ENCODE assay signal across 8 cellular contexts in genomic region chr19:41959056-41960053, GRCh38. TPM values are rescaled to one million over a fixed set of nuclear protein-coding genes. Genes with fewer than 3 reads are reported as not detected.
DNase-seq lines count a peak whose midpoint lies in the region; ATAC-seq, FAIRE-seq and TF ChIP-seq lines count a peak whose summit lies in the region.

Gene RABAC1 (minus strand): TSS chr19:41959321. CDS start chr19:41959292, 29 bp downstream.

- peak within 1 kb of the TSS; percentile 61 for H4K5ac ChIP-seq in IMR-90 (ENCODE audit: low read depth, low read length)

- H3K36me3 ChIP-seq in IMR-90 (ENCODE audit: control insufficient read depth, insufficient read depth, low read length) (peaks cover 10% of the 10 kb centered on the region; the same call in 1 of the 2 replicates), mucosa of descending colon (ENCODE audit: low read depth) (no peaks in the 10 kb centered on the region)

- intact Hi-C loops in IMR-90 (cut with micrococcal nuclease) (loop anchor here (5.0 to 10.0 kb wide), 2 partner anchors 73 to 165 kb away; partner anchors contain the start of gene CEACAM3), mucosa of descending colon (cut with DNase I, micrococcal nuclease) (no loop called here)

- H3K23ac ChIP-seq in IMR-90 (ENCODE audit: low read depth, low read length), result peak within 1 kb of the TSS; percentile 99

- H2BK20ac ChIP-seq in IMR-90 (ENCODE audit: low read depth, low read length), result peak within 1 kb of the TSS; percentile 10; the same call in 1 of the 2 replicates

- peak; percentile 92 for DNase-seq in D721Med (ENCODE audit: insufficient read length, low spot score)
- DNase-seq in IMR-90, result peak; percentile 91
- DNase-seq in OCI-M1 (lab: John Stamatoyannopoulos, UW), result peak; percentile 96
- DNase-seq in activated T-cell treated with anti-CD3 and anti-CD28 coated beads for 24 hours (ENCODE audit: low read depth), result peak; percentile 85
- DNase-seq in epithelial cell of esophagus (ENCODE audit: low read depth), result peak; percentile 94
- DNase-seq in mucosa of descending colon, result peak; percentile 90 to 95 (median 92)
- peak; percentile 80 for DNase-seq in stimulated activated CD8-positive, alpha-beta memory T cell treated with anti-CD3 and anti-CD28 coated beads, Interleukin-4, amount 100 ng/mL, for 24 hours (ENCODE audit: low read depth)

- no peak for FAIRE-seq in D721Med (lab: Jason Lieb, UNC)

- H3K4me1 ChIP-seq in IMR-90 (ENCODE audit: control insufficient read depth, insufficient read depth, low read length) (peaks cover 6% of the 10 kb centered on the region), mucosa of descending colon (ENCODE audit: low read depth) (peaks cover 18% of the 10 kb centered on the region)

- H3K4me2 ChIP-seq in IMR-90 (ENCODE audit: low read depth, low read length), result peak within 1 kb of the TSS; percentile 86

- dilution Hi-C loops in IMR-90 (cut with HindIII; ENCODE audit: low sequenced_read_pairs, unreplicated experiment), result no loop called here

- peak within 1 kb of the TSS; percentile 98 for H3K14ac ChIP-seq in IMR-90 (replicated peaks; ENCODE audit: low read depth, low read length)

- POLR2A ChIA-PET in IMR-90 (lab: Charles Lee; ENCODE audit: unreplicated experiment), result interaction anchor here (0.5 kb wide), 1 partner anchor 9 kb away, joined by 4 read pairs; no protein-coding TSS in a partner anchor

- no peaks in the 10 kb centered on the region for H3K27me3 ChIP-seq in IMR-90 (ENCODE audit: control insufficient read depth, insufficient read depth, low read length)

- H3K4ac ChIP-seq in IMR-90 (ENCODE audit: low read depth, low read length), result peak within 1 kb of the TSS; percentile 91

- H2AFZ ChIP-seq in IMR-90 (replicated peaks; ENCODE audit: low read length, poor library complexity), result peak within 1 kb of the TSS; percentile 93

- peaks cover 7 to 26% of the 10 kb centered on the region in 2 experiments for H3K79me1 ChIP-seq in IMR-90 (ENCODE audit: low read depth in 1 of 2, low read length in 2 of 2)

- BruUV-seq in IMR-90 (replicated peaks; lab: Mats Ljungman, UMichigan), result no TSS peak

- H2BK5ac ChIP-seq in IMR-90 (ENCODE audit: low read depth, low read length, poor library complexity, severe bottlenecking), result peak within 1 kb of the TSS; percentile 78

- H4K8ac ChIP-seq in IMR-90 (ENCODE audit: low read depth in 2 of 2, low read length in 2 of 2), result peak within 1 kb of the TSS; percentile 61 to 86

- TF ChIP-seq CTCF in D721Med (IDR thresholded peaks at IDR 0.05; ENCODE audit: insufficient read depth, missing control alignments) (no peak), IMR-90 (conservative IDR thresholded peaks at IDR 0.05; ENCODE audit: low read depth, low read length) (no peak; the same call in 1 of the 2 replicates), epithelial cell of esophagus (IDR thresholded peaks at IDR 0.05; ENCODE audit: insufficient read depth, low read depth, low read length, missing control alignments) (peak; percentile 14), mucosa of descending colon (IDR thresholded peaks at IDR 0.05) (no peak)

- in situ Hi-C loops in IMR-90 (cut with MboI; ENCODE audit: low sequenced_read_pairs), result no loop called here

- peak; percentile 93 for TF ChIP-seq POLR2A in IMR-90 (IDR thresholded peaks at IDR 0.05; ENCODE audit: low read depth, low read length)

- no peaks in the 10 kb centered on the region for H3K9me3 ChIP-seq in IMR-90 (ENCODE audit: control insufficient read depth, insufficient read depth, low read length)
- H3K9me3 ChIP-seq in mucosa of descending colon, result no peaks in the 10 kb centered on the region

- H3K56ac ChIP-seq in IMR-90 (ENCODE audit: extremely low read depth, insufficient read depth, low read length), result peak within 1 kb of the TSS; percentile 66

- peak within 1 kb of the TSS; percentile 53 for H2BK120ac ChIP-seq in IMR-90 (ENCODE audit: low read depth, low read length)

- peak within 1 kb of the TSS; percentile 88 for H3K4me3 ChIP-seq in IMR-90 (ENCODE audit: insufficient read depth, low read depth, low read length)
- H3K4me3 ChIP-seq in epithelial cell of esophagus (ENCODE audit: low read length), result peak within 1 kb of the TSS; percentile 86
- peak within 1 kb of the TSS; percentile 77 for H3K4me3 ChIP-seq in mucosa of descending colon

- 0 out of 2 replicates have a peak, but pooled peaks have one; percentile 5 for TF ChIP-seq RAD21 in IMR-90 (IDR thresholded peaks at IDR 0.05; ENCODE audit: low read length)

- H3K18ac ChIP-seq in IMR-90 (ENCODE audit: low read depth, low read length), result peak within 1 kb of the TSS; percentile 43

- peak within 1 kb of the TSS; percentile 97 for H2AK9ac ChIP-seq in IMR-90 (replicated peaks; ENCODE audit: low read depth, low read length, poor library complexity)

- ATAC-seq in GM21515 (IDR thresholded peaks at IDR 0.05; ENCODE audit: unreplicated experiment) (peak; percentile 79), IMR-90 (ENCODE audit: low read depth) (peak; percentile 87), mucosa of descending colon (peak; percentile 80)

- H2AK5ac ChIP-seq in IMR-90 (ENCODE audit: low read depth, low read length), result peak within 1 kb of the TSS; percentile 98

- 0% methylated on average over 20 of the region's 46 CpGs; no CpG with 5 or more reads in 1 of the 2 experiments for WGBS in IMR-90 (ENCODE audit: extremely low coverage in 2 of 2, insufficient read length in 1 of 2), 2 experiments

- H2BK15ac ChIP-seq in IMR-90 (ENCODE audit: low read depth, low read length), result no peak within 1 kb of the TSS

- peaks cover 21% of the 10 kb centered on the region for H4K20me1 ChIP-seq in IMR-90 (ENCODE audit: insufficient read depth, low read length)

- peak within 1 kb of the TSS; percentile 79 for H3K27ac ChIP-seq in IMR-90 (ENCODE audit: insufficient read depth, low read length)

- CTCF ChIA-PET in IMR-90 (lab: Yijun Ruan, JAX), result interaction anchor here (0.5 to 2.0 kb wide), 3 partner anchors 12 to 1428 kb away, joined by 4 to 5 read pairs (median 4); no protein-coding TSS in a partner anchor

- H4K91ac ChIP-seq in IMR-90 (ENCODE audit: insufficient read depth, low read depth, low read length), result peak within 1 kb of the TSS; percentile 97

- H3K9me1 ChIP-seq in IMR-90 (ENCODE audit: insufficient read depth, low read length), result peaks cover 7% of the 10 kb centered on the region; the same call in 1 of the 2 replicates

- H3K9ac ChIP-seq in IMR-90 (ENCODE audit: low read depth, low read length), result peak within 1 kb of the TSS; percentile 91

TF ChIP-seq in IMR-90, 13 proteins besides CTCF, POLR2A, EP300 and RAD21:
- TF ChIP-seq BHLHE40 (IDR thresholded peaks at IDR 0.05; ENCODE audit: low read depth, low read length), result peak; percentile 70
- TF ChIP-seq, protein P1, sequence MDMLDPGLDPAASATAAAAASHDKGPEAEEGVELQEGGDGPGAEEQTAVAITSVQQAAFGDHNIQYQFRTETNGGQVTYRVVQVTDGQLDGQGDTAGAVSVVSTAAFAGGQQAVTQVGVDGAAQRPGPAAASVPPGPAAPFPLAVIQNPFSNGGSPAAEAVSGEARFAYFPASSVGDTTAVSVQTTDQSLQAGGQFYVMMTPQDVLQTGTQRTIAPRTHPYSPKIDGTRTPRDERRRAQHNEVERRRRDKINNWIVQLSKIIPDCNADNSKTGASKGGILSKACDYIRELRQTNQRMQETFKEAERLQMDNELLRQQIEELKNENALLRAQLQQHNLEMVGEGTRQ (IDR thresholded peaks at IDR 0.05; ENCODE audit: low read depth, low read length), result no peak
- peak; percentile 92; the same call in 1 of the 2 replicates for TF ChIP-seq MAZ (IDR thresholded peaks at IDR 0.05; ENCODE audit: borderline replicate concordance, low read depth, low read length)
- TF ChIP-seq NFE2L2 (IDR thresholded peaks at IDR 0.05; ENCODE audit: low read depth, low read length), result peak; percentile 5; the same call in 1 of the 2 replicates
- TF ChIP-seq CEBPB (IDR thresholded peaks at IDR 0.05; ENCODE audit: low read depth, low read length), result no peak

RNA-seq across cellular contexts. Expression of gene RABAC1, which starts in this region (rescaled TPM):
- total RNA-seq in IMR-90 (2012; rRNA removed) (117 and 145 TPM in 2 replicates), mucosa of descending colon (100 to 1,000 TPM; 150 to 160 (median 152) TPM)
- polyA plus RNA-seq in IMR-90 (2012; rRNA removed), result 276 and 320 TPM in 2 replicates
- 632 and 774 TPM in 2 replicates for polyA plus RNA-seq in IMR-90 (2012; cell fraction: cytosol; rRNA removed)
- polyA plus RNA-seq in IMR-90 (2012; cell fraction: nucleus; rRNA removed; ENCODE audit: low replicate concordance), result 305 and 429 TPM in 2 replicates

Comparison
In these comparisons a context has a peak if more than half of its experiments do, and no peak if none do; other contexts are left out.
1. Peak in every context shown above with its lines: DNase-seq, ATAC-seq, H3K4me3 ChIP-seq and H3K27ac ChIP-seq.